ENCODE assay signal across 17 cellular contexts in the genomic region with DNA sequence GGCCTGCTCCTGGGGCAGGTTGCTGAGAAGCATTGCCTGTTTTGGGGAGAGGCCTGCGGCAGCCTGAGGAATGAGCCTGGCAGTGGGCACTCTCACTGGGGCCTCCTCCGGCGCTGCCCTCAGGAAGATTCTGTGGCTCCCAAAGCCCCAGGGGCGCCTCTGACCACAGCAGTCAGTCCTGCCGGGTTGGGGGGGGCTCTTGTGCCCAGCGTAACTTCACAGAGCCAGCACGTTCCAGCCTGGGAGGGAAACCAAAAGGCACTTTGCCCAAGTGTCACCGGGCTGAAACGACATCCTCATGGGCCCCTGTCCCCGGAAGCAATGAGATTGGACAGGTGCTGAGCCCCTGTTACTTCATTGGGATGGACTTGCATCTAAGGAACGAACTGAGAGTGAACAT. TPM values are rescaled to one million over a fixed set of nuclear protein-coding genes. Genes with fewer than 3 reads are reported as not detected.
A peak's percentile ranks its signal among the peaks of the same experiment; 100 is the strongest.
DNase-seq lines count a peak whose midpoint lies in the region; ATAC-seq and FAIRE-seq lines count a peak whose summit lies in the region.
"Had no signal": no experiment of that assay in that cellular context is flagged by ENCODE, and none has a peak within 500 bp of the region (broad histone marks: within the 10 kb centered on the region; RNA-seq: fewer than 3 reads in every experiment).

No MANE protein-coding gene starts in this region.

- H3K36me3 Mint-ChIP-seq in activated T-cell treated with anti-CD3 and anti-CD28 coated beads, Interleukin-2, amount 50 U/mL, for 24 hours (ENCODE audit: low read depth): no peaks in the 10 kb centered on the region
- H3K36me3 Mint-ChIP-seq: CD8-positive, alpha-beta T cell had no signal

- peak; percentile 80 for FAIRE-seq in HTR-8/SVneo (lab: Jason Lieb, UNC)

- H3K4me1 ChIP-seq in skeletal muscle tissue (ENCODE audit: control insufficient read depth in 3 of 3, insufficient read depth in 3 of 3, low read length in 3 of 3) (peaks cover 8 to 9% (median 8%) of the 10 kb centered on the region in 3 donors), HAP-1 (no peaks in the 10 kb centered on the region)

- no peaks in the 10 kb centered on the region for H3K27me3 ChIP-seq in skeletal muscle tissue (ENCODE audit: control insufficient read depth in 3 of 3, insufficient read depth in 3 of 3, low read length in 3 of 3)
- H3K27me3 ChIP-seq in HAP-1 (ENCODE audit: low read depth): no peaks in the 10 kb centered on the region
- H3K27me3 ChIP-seq: Peyer's patch had no signal

- H3K9me3 ChIP-seq in skeletal muscle tissue (ENCODE audit: control insufficient read depth in 3 of 3, low read length in 3 of 3) (no peaks in the 10 kb centered on the region), HAP-1 (peaks cover 13% of the 10 kb centered on the region)
- H3K9me3 ChIP-seq: Peyer's patch had no signal

- H3K27ac Mint-ChIP-seq in activated T-cell treated with anti-CD3 and anti-CD28 coated beads, Interleukin-2, amount 50 U/mL, for 24 hours: no peak overlapping the region
- H3K27ac Mint-ChIP-seq: B cell; CD8-positive, alpha-beta T cell had no signal

- DNase-seq in HTR-8/SVneo (ENCODE audit: insufficient read length, low spot score) (no peak), Right ventricle myocardium superior (peak; percentile 62), iPS-NIHi11 (ENCODE audit: low spot score) (peak; percentile 8), HAP-1 (ENCODE audit: low spot score in 2 of 2) (no peak), dedifferentiated amniotic fluid mesenchymal stem cell (ENCODE audit: extremely low spot score) (no peak)
- no peak for DNase-seq in activated T-cell treated with anti-CD3 and anti-CD28 coated beads, Interleukin-2, amount 50 U/mL, for 24 hours
- DNase-seq: CD8-positive, alpha-beta T cell; NCI-H1436; NCI-H2029 treated with DMSO at 0.1 percent for 48 hours; NCI-H510A treated with DMSO at 0.1 percent for 48 hours; Peyer's patch; SHP77 treated with DMSO at 0.1 percent for 48 hours had no signal

- intact Hi-C loops in Right ventricle myocardium superior (cut with DNase I): no loop called here

- peak overlapping the region; percentile 51 for H3K27ac ChIP-seq in skeletal muscle tissue (ENCODE audit: low read depth, low read length)
- H3K27ac ChIP-seq: KMS-11, Peyer's patch had no signal

- H3K9ac ChIP-seq in skeletal muscle tissue (ENCODE audit: low read depth in 1 of 3, low read length in 3 of 3): peak overlapping the region in 2 of 3 donors; percentile 32 to 70
- H3K9ac ChIP-seq: KMS-11 had no signal

- in situ Hi-C loops in HAP-1 (cut with MboI; ENCODE audit: low sequenced_read_pairs): no loop called here

- no peaks in the 10 kb centered on the region for H3K36me3 ChIP-seq in skeletal muscle tissue (ENCODE audit: control insufficient read depth in 3 of 3, insufficient read depth in 3 of 3, low read length in 3 of 3)
- H3K36me3 ChIP-seq in HAP-1 (replicated peaks): no peaks in the 10 kb centered on the region
- H3K36me3 ChIP-seq: Peyer's patch had no signal

- H3K4me3 Mint-ChIP-seq in activated T-cell treated with anti-CD3 and anti-CD28 coated beads, Interleukin-2, amount 50 U/mL, for 24 hours: no peak overlapping the region
- H3K4me3 Mint-ChIP-seq: B cell; CD8-positive, alpha-beta T cell had no signal

- no peaks in the 10 kb centered on the region for H3K27me3 Mint-ChIP-seq in activated T-cell treated with anti-CD3 and anti-CD28 coated beads, Interleukin-2, amount 50 U/mL, for 24 hours
- H3K27me3 Mint-ChIP-seq: B cell had no signal

- ATAC-seq in Right ventricle myocardium superior (ENCODE audit: poor library complexity) (peak; percentile 57), GM21381 (IDR thresholded peaks at IDR 0.05; ENCODE audit: unreplicated experiment) (no peak)
- ATAC-seq: CD8-positive, alpha-beta T cell; HCT116 had no signal

- peaks cover 3% of the 10 kb centered on the region for H3K4me1 Mint-ChIP-seq in activated T-cell treated with anti-CD3 and anti-CD28 coated beads, Interleukin-2, amount 50 U/mL, for 24 hours (ENCODE audit: low read depth)

- no peak overlapping the region for H3K4me3 ChIP-seq in skeletal muscle tissue (ENCODE audit: low read length in 3 of 3)
- H3K4me3 ChIP-seq in HAP-1: no peak overlapping the region
- H3K4me3 ChIP-seq: Peyer's patch had no signal

- no peaks in the 10 kb centered on the region for H3K9me3 Mint-ChIP-seq in activated T-cell treated with anti-CD3 and anti-CD28 coated beads, Interleukin-2, amount 50 U/mL, for 24 hours
- H3K9me3 Mint-ChIP-seq: CD8-positive, alpha-beta T cell had no signal

RNA-seq across cellular contexts. Expression of gene LRP5, which starts 4.3 kb away (rescaled TPM):
- 49.8 TPM for total RNA-seq in Right ventricle myocardium superior
- 31.3 TPM for total RNA-seq in skeletal muscle tissue

RNA-seq across cellular contexts. Expression of gene C11orf24, which starts 36.3 kb away (rescaled TPM):
- total RNA-seq in Right ventricle myocardium superior (21.8 TPM), skeletal muscle tissue (12.0 TPM)

Comparison
In these comparisons a context has a peak if more than half of its experiments do, and no peak if none do; other contexts are left out.
1. DNase-seq: peak in Right ventricle myocardium superior (single experiment) and iPS-NIHi11 (single experiment); none in HTR-8/SVneo (single experiment), HAP-1 (0 of 2), activated T-cell treated with anti-CD3 and anti-CD28 coated beads, Interleukin-2, amount 50 U/mL, for 24 hours (single experiment) and dedifferentiated amniotic fluid mesenchymal stem cell (single experiment).